Comparison of ENCODE assay signal across 27 cellular contexts in genomic region chr6:21909321-21909720, GRCh38.
A peak's percentile ranks its signal among the peaks of the same experiment; 100 is the strongest.
DNase-seq lines count a peak whose midpoint lies in the region; ATAC-seq, FAIRE-seq and TF ChIP-seq lines count a peak whose summit lies in the region.
"Had no signal": no experiment of that assay in that cellular context is flagged by ENCODE, and none has a peak within 500 bp of the region (broad histone marks: within the 10 kb centered on the region; RNA-seq: fewer than 3 reads in every experiment).

No MANE protein-coding gene starts in this region.

- no peak overlapping the region for H2AK5ac ChIP-seq in neuronal stem cell (ENCODE audit: low read depth, low read length)

- no peaks in the 10 kb centered on the region for H3K9me1 ChIP-seq in endothelial cell of umbilical vein (replicated peaks; ENCODE audit: control insufficient read depth, extremely low read depth, insufficient read depth, low read length)

- H4K91ac ChIP-seq in neuronal stem cell (ENCODE audit: low read depth, low read length, poor library complexity) = no peak overlapping the region

- H3K9me3 ChIP-seq in PC-3 (ENCODE audit: low read length) (no peaks in the 10 kb centered on the region), endothelial cell of umbilical vein (replicated peaks; ENCODE audit: control insufficient read depth, insufficient read depth, low read length) (no peaks in the 10 kb centered on the region), neuronal stem cell (replicated peaks in 1 of 2; ENCODE audit: control insufficient read depth in 2 of 2, insufficient read depth in 1 of 2, low read depth in 1 of 2, low read length in 2 of 2) (peaks cover 0 to 2% of the 10 kb centered on the region in 2 donors)
- H3K9me3 ChIP-seq: BLaER1, SJSA1 had no signal

- no peak overlapping the region for H3K23ac ChIP-seq in neuronal stem cell (ENCODE audit: low read depth, low read length, poor library complexity)

- H3K9ac ChIP-seq in PC-3 (ENCODE audit: low read length) = no peak overlapping the region
- H3K9ac ChIP-seq in endothelial cell of umbilical vein (replicated peaks; ENCODE audit: extremely low read depth, insufficient read depth, low read length) = no peak overlapping the region
- H3K9ac ChIP-seq in neuronal stem cell (ENCODE audit: low read depth, low read length, poor library complexity) = no peak overlapping the region
- H3K9ac ChIP-seq: BLaER1 had no signal

- no peak overlapping the region for H4K8ac ChIP-seq in neuronal stem cell (ENCODE audit: low read depth, low read length)

- no peaks in the 10 kb centered on the region for H3K27me3 Mint-ChIP-seq in progenitor cell of endocrine pancreas
- H3K27me3 Mint-ChIP-seq: CD4-positive, CD25-positive, alpha-beta regulatory T cell had no signal

- no peaks in the 10 kb centered on the region for H3K9me2 ChIP-seq in PC-3 (replicated peaks; ENCODE audit: low read length)

- no peak overlapping the region for H3K4ac ChIP-seq in neuronal stem cell (ENCODE audit: low read length)

- H3K4me3 Mint-ChIP-seq in progenitor cell of endocrine pancreas (ENCODE audit: low read depth) = no peak overlapping the region
- H3K4me3 Mint-ChIP-seq: CD4-positive, CD25-positive, alpha-beta regulatory T cell had no signal

- no peak overlapping the region for H2BK15ac ChIP-seq in neuronal stem cell (ENCODE audit: low read length)

- H3F3A ChIP-seq in PC-3 (ENCODE audit: low read length, unreplicated experiment) = no peaks in the 10 kb centered on the region

- POLR2A ChIA-PET in PC-3 (lab: Charles Lee; ENCODE audit: unreplicated experiment) = no interaction called here
- POLR2A ChIA-PET in endothelial cell of umbilical vein (lab: Charles Lee) = no interaction called here

- no peak overlapping the region for H3K27ac ChIP-seq in PC-3 (ENCODE audit: low read length)
- no peak overlapping the region for H3K27ac ChIP-seq in endothelial cell of umbilical vein (ENCODE audit: insufficient read depth, low read depth, low read length)
- H3K27ac ChIP-seq in neuronal stem cell (replicated peaks; ENCODE audit: low read length) = no peak overlapping the region
- H3K27ac ChIP-seq: BLaER1, SJSA1 had no signal

- H4K20me1 ChIP-seq in PC-3 (ENCODE audit: low read length) = no peaks in the 10 kb centered on the region
- no peaks in the 10 kb centered on the region for H4K20me1 ChIP-seq in endothelial cell of umbilical vein (replicated peaks; ENCODE audit: control insufficient read depth, extremely low read depth, insufficient read depth, low read length)
- H4K20me1 ChIP-seq: BLaER1 had no signal

- H3K36me3 ChIP-seq in PC-3 (ENCODE audit: low read depth, low read length) (no peaks in the 10 kb centered on the region), endothelial cell of umbilical vein (ENCODE audit: control insufficient read depth in 2 of 2, extremely low read depth in 1 of 2, insufficient read depth in 2 of 2, low read length in 2 of 2) (no peaks in the 10 kb centered on the region), neuronal stem cell (replicated peaks in 1 of 2; ENCODE audit: control insufficient read depth in 2 of 2, insufficient read depth in 2 of 2, low read length in 2 of 2) (peaks cover 0 to 27% of the 10 kb centered on the region in 2 donors)
- H3K36me3 ChIP-seq: BLaER1, SJSA1 had no signal

- H3K4me1 ChIP-seq in PC-3 (ENCODE audit: insufficient read depth, low read length) = peaks cover 16% of the 10 kb centered on the region
- H3K4me1 ChIP-seq in endothelial cell of umbilical vein (ENCODE audit: control insufficient read depth, extremely low read depth, insufficient read depth, low read length) = peaks cover 2% of the 10 kb centered on the region
- no peaks in the 10 kb centered on the region for H3K4me1 ChIP-seq in neuronal stem cell (ENCODE audit: control insufficient read depth in 2 of 2, insufficient read depth in 1 of 2, low read depth in 1 of 2, low read length in 2 of 2)

- no peak overlapping the region for H3K18ac ChIP-seq in neuronal stem cell (ENCODE audit: low read length)

- dilution Hi-C loops in endothelial cell of umbilical vein (cut with MboI; ENCODE audit: extremely low pct_ligation_motif_present, low sequenced_read_pairs) = no loop called here

- peaks cover under 1% of the 10 kb centered on the region for H3K9me3 Mint-ChIP-seq in progenitor cell of endocrine pancreas (ENCODE audit: low read depth)

- H3K27me3 ChIP-seq in PC-3 (ENCODE audit: low read length) = no peaks in the 10 kb centered on the region
- H3K27me3 ChIP-seq in endothelial cell of umbilical vein (ENCODE audit: control insufficient read depth in 2 of 2, insufficient read depth in 2 of 2, low read length in 2 of 2) = no peaks in the 10 kb centered on the region
- H3K27me3 ChIP-seq in neuronal stem cell (ENCODE audit: control insufficient read depth in 3 of 3, insufficient read depth in 3 of 3, low read depth in 1 of 3, low read length in 3 of 3) = no peaks in the 10 kb centered on the region
- H3K27me3 ChIP-seq: BLaER1, SJSA1 had no signal

- ATAC-seq in PC-3 = no peak
- ATAC-seq: Right ventricle myocardium inferior had no signal

- H3K4me2 ChIP-seq in PC-3 (ENCODE audit: low read length) (no peak overlapping the region), endothelial cell of umbilical vein (ENCODE audit: insufficient read depth, low read length) (no peak overlapping the region), neuronal stem cell (ENCODE audit: insufficient read depth, low read length, poor library complexity, severe bottlenecking) (no peak overlapping the region)
- H3K4me2 ChIP-seq: BLaER1 had no signal

- H3K79me1 ChIP-seq in neuronal stem cell (ENCODE audit: low read depth, low read length) = no peaks in the 10 kb centered on the region

- H3K36me3 Mint-ChIP-seq in progenitor cell of endocrine pancreas (ENCODE audit: insufficient read depth) = peaks cover 26% of the 10 kb centered on the region
- H3K36me3 Mint-ChIP-seq: CD4-positive, CD25-positive, alpha-beta regulatory T cell had no signal

- CTCF ChIA-PET in PC-3 (lab: Charles Lee) (no interaction called here), endothelial cell of umbilical vein (lab: Charles Lee) (no interaction called here)

- peak; percentile 36 for DNase-seq in PC-3
- no peak for DNase-seq in endothelial cell of umbilical vein (ENCODE audit: low read depth, low spot score)
- DNase-seq in left kidney (ENCODE audit: low read depth, low spot score) = peak; percentile 28
- no peak for DNase-seq in progenitor cell of endocrine pancreas (ENCODE audit: low spot score, unreplicated experiment)
- DNase-seq in activated naive CD4-positive, alpha-beta T cell treated with Interleukin-2 at 50 U/mL for 16 hours = no peak
- no peak for DNase-seq in NCI-H1092 treated with DMSO at 0.1 percent for 48 hours (lab: John Stamatoyannopoulos, UW)
- DNase-seq in neuronal stem cell (ENCODE audit: low spot score) = no peak
- no peak for DNase-seq in superior temporal gyrus (ENCODE audit: extremely low spot score)
- DNase-seq: CD4-positive, CD25-positive, alpha-beta regulatory T cell; COR-L47; DMS53; GOT3; HCEC 1CT; KG1; MM.1S; NCI-H1417; NCI-H1694; NCI-H2029 treated with DMSO at 0.1 percent for 48 hours; NCI-H2227 treated with DMSO at 0.1 percent for 48 hours; NCI-H526 treated with DMSO at 0.1 percent for 48 hours; OCI-M1 had no signal

- BruUV-seq in PC-3 (replicated peaks; lab: Mats Ljungman, UMichigan) (no TSS peak), endothelial cell of umbilical vein (replicated peaks; lab: Mats Ljungman, UMichigan) (no TSS peak)

- H2AFZ ChIP-seq in PC-3 (ENCODE audit: low read length) = no peak overlapping the region
- H2AFZ ChIP-seq in endothelial cell of umbilical vein (ENCODE audit: low read depth, low read length) = no peak overlapping the region
- no peak overlapping the region for H2AFZ ChIP-seq in neuronal stem cell (ENCODE audit: low read length)

- no CpG with 5 or more reads among the region's 4 CpGs for WGBS in neuronal stem cell (ENCODE audit: extremely low coverage in 2 of 2, insufficient read length in 2 of 2, insufficient replicate concordance in 1 of 2), 2 donors

- H3K14ac ChIP-seq in neuronal stem cell (ENCODE audit: low read length) = no peak overlapping the region

- H3K4me3 ChIP-seq in PC-3 (ENCODE audit: low read length) (no peak overlapping the region), endothelial cell of umbilical vein (replicated peaks in 1 of 3; ENCODE audit: insufficient read depth in 1 of 3, low read depth in 1 of 3, low read length in 3 of 3) (no peak overlapping the region), neuronal stem cell (ENCODE audit: low read length in 2 of 2) (no peak overlapping the region)
- H3K4me3 ChIP-seq: BLaER1, SJSA1 had no signal

- no peak overlapping the region for H2BK5ac ChIP-seq in neuronal stem cell (ENCODE audit: low read length)

- TF ChIP-seq POLR2A in endothelial cell of umbilical vein (IDR thresholded peaks at IDR 0.05; ENCODE audit: low read depth, low read length) = no peak

- TF ChIP-seq CTCF in PC-3 (conservative IDR thresholded peaks at IDR 0.05; ENCODE audit: low read depth, low read length) (no peak), endothelial cell of umbilical vein (IDR thresholded peaks at IDR 0.05; ENCODE audit: extremely low read depth in 1 of 2, insufficient read depth in 1 of 2, low read depth in 1 of 2, low read length in 2 of 2) (no peak), progenitor cell of endocrine pancreas (IDR thresholded peaks at IDR 0.05; ENCODE audit: unreplicated experiment) (no peak)

- H3K79me2 ChIP-seq in PC-3 (ENCODE audit: low read length) = no peaks in the 10 kb centered on the region
- no peaks in the 10 kb centered on the region for H3K79me2 ChIP-seq in endothelial cell of umbilical vein (ENCODE audit: control insufficient read depth, insufficient read depth, low read length)

- H3K4me1 Mint-ChIP-seq in progenitor cell of endocrine pancreas (ENCODE audit: low read depth) = peaks cover 62% of the 10 kb centered on the region

- FAIRE-seq in endothelial cell of umbilical vein (lab: Jason Lieb, UNC) = peak; percentile 8
- FAIRE-seq: A204.1, GM18507, RCC 7860 had no signal

- no peak overlapping the region for H2BK12ac ChIP-seq in neuronal stem cell (ENCODE audit: low read length)

- intact Hi-C loops in PC-3 (cut with micrococcal nuclease) (loop anchor here (10.0 kb wide), 2 partner anchors 165 to 205 kb away; no protein-coding TSS in a partner anchor), endothelial cell of umbilical vein (cut with micrococcal nuclease) (no loop called here)

- no peak overlapping the region for H2BK120ac ChIP-seq in neuronal stem cell (ENCODE audit: low read depth, low read length)

- H3K27ac Mint-ChIP-seq in progenitor cell of endocrine pancreas = peak overlapping the region; percentile 75
- H3K27ac Mint-ChIP-seq: CD4-positive, CD25-positive, alpha-beta regulatory T cell had no signal

TF ChIP-seq in endothelial cell of umbilical vein, 7 proteins besides CTCF, POLR2A, EP300 and RAD21 (continues in another document):
- TF ChIP-seq JUN (IDR thresholded peaks at IDR 0.05; ENCODE audit: borderline replicate concordance, insufficient read depth, insufficient read length, low read depth) (no peak), MAX (IDR thresholded peaks at IDR 0.05; ENCODE audit: insufficient read depth, insufficient read length) (no peak), MYC (IDR thresholded peaks at IDR 0.05; ENCODE audit: low read depth, low read length) (no peak), FOS (IDR thresholded peaks at IDR 0.05; ENCODE audit: borderline replicate concordance, insufficient read depth, low read length) (no peak)

Comparison
In these comparisons a context has a peak if more than half of its experiments do, and no peak if none do; other contexts are left out.
1. DNase-seq: peak in PC-3 (single experiment) and left kidney (single experiment); none in endothelial cell of umbilical vein (single experiment), progenitor cell of endocrine pancreas (single experiment), activated naive CD4-positive, alpha-beta T cell treated with Interleukin-2 at 50 U/mL for 16 hours (single experiment), NCI-H1092 treated with DMSO at 0.1 percent for 48 hours (single experiment), neuronal stem cell (single experiment) and superior temporal gyrus (single experiment).